Comparison of ENCODE assay signal across 9 cellular contexts in genomic region chr9:20319641-20320337, GRCh38.
DNase-seq lines count a peak whose midpoint lies in the region; ATAC-seq, FAIRE-seq and TF ChIP-seq lines count a peak whose summit lies in the region.
"Had no signal": no experiment of that assay in that cellular context is flagged by ENCODE, and none has a peak within 500 bp of the region (broad histone marks: within the 10 kb centered on the region; RNA-seq: fewer than 3 reads in every experiment).

No MANE protein-coding gene starts in this region.

- no peak for TF ChIP-seq EP300 in A549 (IDR thresholded peaks at IDR 0.05)

- no TSS peak for BruUV-seq in HCT116 (replicated peaks; lab: Mats Ljungman, UMichigan)

- RAD21 ChIA-PET in HCT116 (lab: Charles Lee; ENCODE audit: low non-redundant PET in 1 of 2, low total read pairs in 2 of 2, uncharacterized antibody in 2 of 2, unreplicated experiment in 2 of 2): no interaction called here

- no peaks in the 10 kb centered on the region for H3K9me3 Mint-ChIP-seq in activated CD4-positive, alpha-beta memory T cell treated with anti-CD3 and anti-CD28 coated beads for 36 hours

- ATAC-seq in A549: peak in 1 of 2 experiments; percentile 54; a peak in 3 of 6 replicates
- no peak for ATAC-seq in HCT116
- ATAC-seq in HG03095 (IDR thresholded peaks at IDR 0.05; ENCODE audit: unreplicated experiment): no peak
- no peak for ATAC-seq in HG02973 (IDR thresholded peaks at IDR 0.05; ENCODE audit: unreplicated experiment)
- no peak for ATAC-seq in GM19397 (IDR thresholded peaks at IDR 0.05; ENCODE audit: unreplicated experiment)

- POLR2A ChIA-PET in A549 (lab: Yijun Ruan, JAX) (no interaction called here), HCT116 (lab: Charles Lee) (no interaction called here)
- POLR2A ChIA-PET in activated CD4-positive, alpha-beta memory T cell treated with anti-CD3 and anti-CD28 coated beads for 36 hours (lab: Charles Lee): interaction anchor here (1.4 kb wide), 2 partner anchors 303 to 364 kb away, joined by 3 to 7 read pairs; partner anchors contain the start of genes FOCAD and MLLT3

- TF ChIP-seq RAD21 in A549 (conservative IDR thresholded peaks at IDR 0.05 in 1 of 2, IDR thresholded peaks at IDR 0.05 in 1 of 2): no peak
- no peak for TF ChIP-seq RAD21 in HCT116 (IDR thresholded peaks at IDR 0.05; ENCODE audit: low read depth)

- H3K27ac Mint-ChIP-seq in activated CD4-positive, alpha-beta memory T cell treated with anti-CD3 and anti-CD28 coated beads for 36 hours: peak overlapping the region; percentile 63

- FAIRE-seq in A549 (lab: Jason Lieb, UNC) (no peak), islet of Langerhans (lab: Jason Lieb, UNC) (peak; percentile 93), D721Med (lab: Jason Lieb, UNC) (no peak)

- 62% methylated on average over 7 of the region's 7 CpGs for WGBS in A549 (ENCODE audit: missing lambda C conversion rate)

- TF ChIP-seq POLR2A in A549 (IDR thresholded peaks at IDR 0.05; ENCODE audit: low read length): no peak
- no peak for TF ChIP-seq POLR2A in HCT116 (IDR thresholded peaks at IDR 0.05; ENCODE audit: borderline replicate concordance, extremely low read depth, insufficient read depth, insufficient read length)

- no peaks in the 10 kb centered on the region for H3K79me2 ChIP-seq in HCT116 (ENCODE audit: insufficient read depth, low read length)

- H3K36me3 Mint-ChIP-seq in activated CD4-positive, alpha-beta memory T cell treated with anti-CD3 and anti-CD28 coated beads for 36 hours: peaks cover 5% of the 10 kb centered on the region

- H3K9me2 ChIP-seq in HCT116 (ENCODE audit: insufficient read depth): no peaks in the 10 kb centered on the region

- no peaks in the 10 kb centered on the region for H3K36me3 ChIP-seq in HCT116 (ENCODE audit: control insufficient read depth in 1 of 2, insufficient read depth in 2 of 2, low read length in 2 of 2)

- no peaks in the 10 kb centered on the region; the same call in 1 of the 2 replicates for H3K27me3 ChIP-seq in HCT116 (ENCODE audit: insufficient read depth, low read length)

- no peaks in the 10 kb centered on the region for H3K9me3 ChIP-seq in A549
- no peaks in the 10 kb centered on the region for H3K9me3 ChIP-seq in HCT116 (ENCODE audit: control insufficient read depth in 1 of 2, insufficient read depth in 1 of 2, low read depth in 1 of 2, low read length in 2 of 2)

- no peak overlapping the region for H3K9ac ChIP-seq in HCT116 (ENCODE audit: low read length)

- H3K4me1 ChIP-seq in A549: peaks cover 13% of the 10 kb centered on the region; the same call in 1 of the 3 replicates
- H3K4me1 ChIP-seq in HCT116 (ENCODE audit: control insufficient read depth in 1 of 2, insufficient read depth in 2 of 2, low read length in 2 of 2): no peaks in the 10 kb centered on the region

- intact Hi-C loops in HCT116 (cut with micrococcal nuclease): no loop called here
- intact Hi-C loops in activated CD4-positive, alpha-beta memory T cell treated with anti-CD3 and anti-CD28 coated beads for 36 hours (cut with micrococcal nuclease): loop anchor here (1.0 to 2.0 kb wide), 7 partner anchors 36 to 365 kb away; partner anchors contain the start of genes FOCAD and MLLT3

- H3K4me2 ChIP-seq in A549 (peak overlapping the region; percentile 47; the same call in 1 of the 3 replicates), HCT116 (ENCODE audit: low read length) (no peak overlapping the region)

- CTCF ChIA-PET in A549 (lab: Yijun Ruan, JAX) (interaction anchor here (1.1 kb wide), 1 partner anchor 13 kb away, joined by 3 read pairs; no protein-coding TSS in a partner anchor), HCT116 (lab: Charles Lee) (no interaction called here)
- CTCF ChIA-PET in activated CD4-positive, alpha-beta memory T cell treated with anti-CD3 and anti-CD28 coated beads for 36 hours (lab: Charles Lee): interaction anchor here (1.4 to 2.1 kb wide), 3 partner anchors 10 to 622 kb away, joined by 3 to 7 read pairs (median 4); no protein-coding TSS in a partner anchor

- H3K4me1 Mint-ChIP-seq in activated CD4-positive, alpha-beta memory T cell treated with anti-CD3 and anti-CD28 coated beads for 36 hours (ENCODE audit: low read depth): peaks cover 80% of the 10 kb centered on the region

- no peak overlapping the region for H2AFZ ChIP-seq in HCT116 (ENCODE audit: low read depth, low read length, poor library complexity, severe bottlenecking)

- TF ChIP-seq CTCF in A549 (IDR thresholded peaks at IDR 0.05): no peak
- no peak for TF ChIP-seq CTCF in HCT116 (IDR thresholded peaks at IDR 0.05 in 2 of 3, conservative IDR thresholded peaks at IDR 0.05 in 1 of 3; ENCODE audit: borderline replicate concordance in 1 of 3, insufficient read depth in 1 of 3, low read depth in 2 of 3, low read length in 2 of 3)
- TF ChIP-seq CTCF in D721Med (IDR thresholded peaks at IDR 0.05; ENCODE audit: insufficient read depth, missing control alignments): no peak

- H3K4me3 Mint-ChIP-seq in activated CD4-positive, alpha-beta memory T cell treated with anti-CD3 and anti-CD28 coated beads for 36 hours: no peak overlapping the region

- no peaks in the 10 kb centered on the region for H4K20me1 ChIP-seq in HCT116 (ENCODE audit: insufficient read depth)

- no peak overlapping the region for H3K4me3 ChIP-seq in A549
- H3K4me3 ChIP-seq in HCT116 (replicated peaks in 1 of 2; ENCODE audit: low read depth in 1 of 2, low read length in 2 of 2): no peak overlapping the region

- H3K27me3 Mint-ChIP-seq in activated CD4-positive, alpha-beta memory T cell treated with anti-CD3 and anti-CD28 coated beads for 36 hours: no peaks in the 10 kb centered on the region

- peak in 1 of 2 experiments; percentile 31 for DNase-seq in A549 (ENCODE audit: low read depth in 1 of 2, low spot score in 1 of 2)
- DNase-seq in HCT116 (ENCODE audit: low read depth, low spot score): peak; percentile 8
- peak; percentile 48 for DNase-seq in activated CD4-positive, alpha-beta memory T cell treated with anti-CD3 and anti-CD28 coated beads for 36 hours
- DNase-seq in D721Med (ENCODE audit: insufficient read length, low spot score): no peak
- DNase-seq: Kasumi-1 had no signal

- H3K27ac ChIP-seq in A549: no peak overlapping the region
- no peak overlapping the region for H3K27ac ChIP-seq in HCT116 (ENCODE audit: low read depth, low read length)

TF ChIP-seq in A549, 52 proteins besides CTCF, POLR2A, EP300 and RAD21:
- TF ChIP-seq FOSL2 (IDR thresholded peaks at IDR 0.05) (no peak), FOSL2 (CRISPR knock-in tag; IDR thresholded peaks at IDR 0.05) (0 out of 2 replicates have a peak, but pooled peaks have one; percentile 15), ZC3H11A (IDR thresholded peaks at IDR 0.05) (no peak)

TF ChIP-seq in HCT116, 20 proteins besides CTCF, POLR2A, EP300 and RAD21:
- peak; percentile 25; the same call in 1 of the 2 replicates for TF ChIP-seq FOSL1 (IDR thresholded peaks at IDR 0.05; ENCODE audit: low read depth)
- TF ChIP-seq ZBTB33 (IDR thresholded peaks at IDR 0.05; ENCODE audit: extremely low read depth, insufficient replicate concordance, low read length): no peak
- no peak for TF ChIP-seq MAX (IDR thresholded peaks at IDR 0.05)
- no peak for TF ChIP-seq POLR2AphosphoS5 (IDR thresholded peaks at IDR 0.05; ENCODE audit: low read depth, low read length)
